In the genomic region with DNA sequence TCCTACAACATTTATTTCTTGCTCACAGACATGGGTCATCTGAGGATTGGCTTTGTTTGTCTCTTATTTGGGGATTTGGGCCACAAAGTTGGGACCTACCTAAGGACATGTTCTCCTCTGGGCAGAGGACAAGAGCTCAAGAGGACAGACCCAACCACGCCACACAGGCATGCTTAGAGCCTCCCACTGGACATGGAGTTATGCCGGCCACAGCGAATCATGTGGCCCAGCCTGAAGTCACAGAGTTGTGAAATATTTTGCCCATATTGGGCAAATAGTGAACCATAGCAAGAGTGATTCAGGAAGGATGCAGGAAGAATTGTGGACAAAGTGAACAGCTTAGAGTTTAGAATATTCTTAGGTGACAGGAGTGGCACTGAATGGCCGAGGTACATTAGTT, we compare ENCODE assay signal across 11 cellular contexts. TPM values are rescaled to one million over a fixed set of nuclear protein-coding genes. Genes with fewer than 3 reads are reported as not detected.
A peak's percentile ranks its signal among the peaks of the same experiment; 100 is the strongest.
DNase-seq lines count a peak whose midpoint lies in the region; ATAC-seq and TF ChIP-seq lines count a peak whose summit lies in the region.
"Had no signal": no experiment of that assay in that cellular context is flagged by ENCODE, and none has a peak within 500 bp of the region (broad histone marks: within the 10 kb centered on the region; RNA-seq: fewer than 3 reads in every experiment).

No MANE protein-coding gene starts in this region.

- no TSS peak for BruUV-seq in PC-3 (replicated peaks; lab: Mats Ljungman, UMichigan)

- no peaks in the 10 kb centered on the region for H3K79me2 ChIP-seq in PC-3 (ENCODE audit: low read length)
- peaks cover 38% of the 10 kb centered on the region for H3K79me2 ChIP-seq in osteoblast (ENCODE audit: insufficient read depth, low read length)
- H3K79me2 ChIP-seq in neural progenitor cell (ENCODE audit: low read depth), result peaks cover 5% of the 10 kb centered on the region

- H4K20me1 ChIP-seq in PC-3 (ENCODE audit: low read length), result no peaks in the 10 kb centered on the region
- no peaks in the 10 kb centered on the region for H4K20me1 ChIP-seq in osteoblast (ENCODE audit: insufficient read depth, low read length)
- peaks cover 6% of the 10 kb centered on the region for H4K20me1 ChIP-seq in neural progenitor cell (ENCODE audit: low read depth)

- H3K9ac ChIP-seq in PC-3 (ENCODE audit: low read length) (no peak overlapping the region), neural progenitor cell (no peak overlapping the region)

- H3K36me3 Mint-ChIP-seq in neural progenitor cell, result peaks cover 21% of the 10 kb centered on the region

- H3K27me3 ChIP-seq in PC-3 (ENCODE audit: low read length) (no peaks in the 10 kb centered on the region), osteoblast (ENCODE audit: insufficient read depth, low read length) (no peaks in the 10 kb centered on the region), WERI-Rb-1 (ENCODE audit: insufficient read depth, low read depth, severe bottlenecking) (no peaks in the 10 kb centered on the region), neural progenitor cell (no peaks in the 10 kb centered on the region)

- DNase-seq in AG08395 (ENCODE audit: low spot score), result peak; percentile 89
- peak; percentile 24 for DNase-seq in PC-3
- peak; percentile 74 for DNase-seq in fibroblast of the aortic adventitia (ENCODE audit: low read depth)
- peak; percentile 93 for DNase-seq in osteoblast (ENCODE audit: insufficient read length, low spot score, missing footprints)
- DNase-seq in WERI-Rb-1, result no peak
- no peak for DNase-seq in NCI-H526 (lab: John Stamatoyannopoulos, UW)
- DNase-seq in neural progenitor cell (ENCODE audit: low spot score), result no peak
- no peak for DNase-seq in NCI-H2107 (lab: John Stamatoyannopoulos, UW)
- DNase-seq: activated CD4-positive, alpha-beta T cell treated with anti-CD3 and anti-CD28 coated beads for 48 hours; mesendoderm had no signal

- no peak for ATAC-seq in PC-3
- ATAC-seq: K562 had no signal

- TF ChIP-seq CTCF in PC-3 (conservative IDR thresholded peaks at IDR 0.05; ENCODE audit: low read depth, low read length) (no peak), fibroblast of the aortic adventitia (IDR thresholded peaks at IDR 0.05; ENCODE audit: insufficient read depth, low read length) (no peak), osteoblast (IDR thresholded peaks at IDR 0.05; ENCODE audit: extremely low read depth, low read depth, low read length) (no peak), WERI-Rb-1 (IDR thresholded peaks at IDR 0.05; ENCODE audit: low read depth, low read length) (no peak), neural progenitor cell (IDR thresholded peaks at IDR 0.05) (no peak)

- intact Hi-C loops in PC-3 (cut with micrococcal nuclease), result no loop called here

- peaks cover 6% of the 10 kb centered on the region for H3K9me3 Mint-ChIP-seq in neural progenitor cell

- CTCF ChIA-PET in PC-3 (lab: Charles Lee), result interaction anchor here (0.5 kb wide), 1 partner anchor 28 kb away, joined by 5 read pairs; no protein-coding TSS in a partner anchor

- H3K9me3 ChIP-seq in PC-3 (ENCODE audit: low read length) (no peaks in the 10 kb centered on the region), osteoblast (ENCODE audit: low read depth, low read length) (no peaks in the 10 kb centered on the region), WERI-Rb-1 (ENCODE audit: severe bottlenecking) (peaks cover 2% of the 10 kb centered on the region), neural progenitor cell (ENCODE audit: low read depth) (no peaks in the 10 kb centered on the region)

- H3K27ac ChIP-seq in PC-3 (ENCODE audit: low read length) (no peak overlapping the region), osteoblast (ENCODE audit: low read depth, low read length) (peak overlapping the region; percentile 82), WERI-Rb-1 (no peak overlapping the region), neural progenitor cell (no peak overlapping the region)

- no peak overlapping the region for H3K4me3 Mint-ChIP-seq in neural progenitor cell

- H3K4me2 ChIP-seq in PC-3 (ENCODE audit: low read length) (no peak overlapping the region), osteoblast (ENCODE audit: insufficient read depth, low read length) (peak overlapping the region; percentile 41), neural progenitor cell (no peak overlapping the region)

- H3K27me3 Mint-ChIP-seq in neural progenitor cell (ENCODE audit: insufficient read depth, low read depth), result peaks cover 5% of the 10 kb centered on the region

- H2AFZ ChIP-seq in PC-3 (ENCODE audit: low read length), result no peak overlapping the region
- peak overlapping the region; percentile 40 for H2AFZ ChIP-seq in osteoblast (ENCODE audit: low read length)
- no peak overlapping the region for H2AFZ ChIP-seq in neural progenitor cell (replicated peaks)

- H3K4me1 ChIP-seq in PC-3 (ENCODE audit: insufficient read depth, low read length), result 0 out of 2 replicates have a peak, but pooled peaks cover 5% of the 10 kb centered on the region
- H3K4me1 ChIP-seq in osteoblast (ENCODE audit: insufficient read depth, low read length), result peaks cover 29% of the 10 kb centered on the region
- peaks cover 5% of the 10 kb centered on the region for H3K4me1 ChIP-seq in neural progenitor cell

- H3F3A ChIP-seq in PC-3 (ENCODE audit: low read length, unreplicated experiment) (no peaks in the 10 kb centered on the region), neural progenitor cell (ENCODE audit: low read depth) (peaks cover 5% of the 10 kb centered on the region)

- POLR2A ChIA-PET in PC-3 (lab: Charles Lee; ENCODE audit: unreplicated experiment), result no interaction called here

- H3K36me3 ChIP-seq in PC-3 (ENCODE audit: low read depth, low read length), result no peaks in the 10 kb centered on the region
- peaks cover 3% of the 10 kb centered on the region for H3K36me3 ChIP-seq in osteoblast (ENCODE audit: insufficient read depth, low read length)
- H3K36me3 ChIP-seq in WERI-Rb-1, result peaks cover 7% of the 10 kb centered on the region
- no peaks in the 10 kb centered on the region for H3K36me3 ChIP-seq in neural progenitor cell

- no peaks in the 10 kb centered on the region for H3K9me2 ChIP-seq in PC-3 (replicated peaks; ENCODE audit: low read length)

- H3K4me1 Mint-ChIP-seq in neural progenitor cell, result peaks cover 18% of the 10 kb centered on the region

- no peak overlapping the region for H3K4me3 ChIP-seq in PC-3 (ENCODE audit: low read length)
- H3K4me3 ChIP-seq in fibroblast of the aortic adventitia (ENCODE audit: low read depth, low read length), result no peak overlapping the region
- H3K4me3 ChIP-seq in osteoblast (ENCODE audit: insufficient read depth, low read length), result no peak overlapping the region
- no peak overlapping the region for H3K4me3 ChIP-seq in WERI-Rb-1 (ENCODE audit: low read depth, low read length)
- no peak overlapping the region for H3K4me3 ChIP-seq in neural progenitor cell
- H3K4me3 ChIP-seq: K562 had no signal

- no peak overlapping the region for H3K27ac Mint-ChIP-seq in neural progenitor cell

RNA-seq across cellular contexts. Expression of a gene that starts 9.9 kb away (rescaled TPM):
- total RNA-seq in PC-3 (2014; rRNA removed) (23.4 and 29.0 TPM in 2 replicates), fibroblast of the aortic adventitia (ENCODE audit: low replicate concordance) (23.2 and 51.6 TPM in 2 replicates), osteoblast (60.4 and 65.7 TPM in 2 replicates), neural progenitor cell (ENCODE audit: low replicate concordance) (32.2 and 41.3 TPM in 2 replicates)

Comparison
In these comparisons a context has a peak if more than half of its experiments do, and no peak if none do; other contexts are left out.
1. DNase-seq: peak in AG08395 (single experiment), PC-3 (single experiment), fibroblast of the aortic adventitia (single experiment) and osteoblast (single experiment); none in WERI-Rb-1 (single experiment), NCI-H526 (0 of 2), neural progenitor cell (single experiment) and NCI-H2107 (single experiment).